In genomic region chr9:71765693-71766092, GRCh38 we compare ENCODE assay signal across 9 cellular contexts. TPM values are rescaled to one million over a fixed set of nuclear protein-coding genes. Genes with fewer than 3 reads are reported as not detected.
A peak's percentile ranks its signal among the peaks of the same experiment; 100 is the strongest.
DNase-seq lines count a peak whose midpoint lies in the region; ATAC-seq and TF ChIP-seq lines count a peak whose summit lies in the region.
"Had no signal": no experiment of that assay in that cellular context is flagged by ENCODE, and none has a peak within 500 bp of the region (broad histone marks: within the 10 kb centered on the region; RNA-seq: fewer than 3 reads in every experiment).

No MANE protein-coding gene starts in this region.

- DNase-seq in COLO668 (lab: John Stamatoyannopoulos, UW; ENCODE audit: unreplicated experiment) (peak; percentile 33), RWPE2 (ENCODE audit: low spot score) (no peak), neural progenitor cell (ENCODE audit: low spot score) (no peak), NCI-H187 (lab: John Stamatoyannopoulos, UW) (no peak), mucosa of descending colon (no peak)
- no peak for DNase-seq in effector memory CD4-positive, alpha-beta T cell
- DNase-seq: caudate nucleus had no signal

- H3K79me2 ChIP-seq in neural progenitor cell (ENCODE audit: low read depth), result peaks cover 80% of the 10 kb centered on the region

- peak overlapping the region; percentile 99 for H3K4me3 Mint-ChIP-seq in neural progenitor cell

- H3K27me3 ChIP-seq in RWPE2 (ENCODE audit: insufficient read depth, poor library complexity, severe bottlenecking) (no peaks in the 10 kb centered on the region), neural progenitor cell (peaks cover 11% of the 10 kb centered on the region)
- no peaks in the 10 kb centered on the region for H3K27me3 ChIP-seq in effector memory CD4-positive, alpha-beta T cell (replicated peaks; ENCODE audit: control insufficient read depth, insufficient read depth, low read length, poor library complexity, severe bottlenecking)

- H3K4me2 ChIP-seq in neural progenitor cell, result peak overlapping the region; percentile 96

- peaks cover 56% of the 10 kb centered on the region for H3F3A ChIP-seq in neural progenitor cell (ENCODE audit: low read depth)

- peaks cover 60% of the 10 kb centered on the region for H3K4me1 Mint-ChIP-seq in neural progenitor cell

- H3K27ac ChIP-seq in RWPE2 (ENCODE audit: poor library complexity, severe bottlenecking) (peak overlapping the region; percentile 84), neural progenitor cell (no peak overlapping the region)
- peak overlapping the region; percentile 15 for H3K27ac ChIP-seq in effector memory CD4-positive, alpha-beta T cell (ENCODE audit: insufficient read depth, low read length, poor library complexity, severe bottlenecking)

- H3K27ac Mint-ChIP-seq in neural progenitor cell, result peak overlapping the region; percentile 46

- intact Hi-C loops in mucosa of descending colon (cut with DNase I, micrococcal nuclease), result loop anchor here in 1 of 2 donors (5.0 to 10.0 kb wide), 2 partner anchors 38 to 161 kb away; no protein-coding TSS in a partner anchor

- H3K36me3 Mint-ChIP-seq in neural progenitor cell, result no peaks in the 10 kb centered on the region

- H3K9ac ChIP-seq in neural progenitor cell, result no peak overlapping the region

- H3K36me3 ChIP-seq in RWPE2 (ENCODE audit: low read depth), result no peaks in the 10 kb centered on the region; the same call in 1 of the 2 replicates
- H3K36me3 ChIP-seq in effector memory CD4-positive, alpha-beta T cell (ENCODE audit: control insufficient read depth, insufficient read depth, low read length), result no peaks in the 10 kb centered on the region
- no peaks in the 10 kb centered on the region for H3K36me3 ChIP-seq in neural progenitor cell
- H3K36me3 ChIP-seq in mucosa of descending colon (ENCODE audit: low read depth), result no peaks in the 10 kb centered on the region

- H3K4me3 ChIP-seq in RWPE2 (ENCODE audit: severe bottlenecking), result no peak overlapping the region
- peak overlapping the region; percentile 31 for H3K4me3 ChIP-seq in effector memory CD4-positive, alpha-beta T cell (ENCODE audit: insufficient read depth, low read depth, low read length, poor library complexity, severe bottlenecking)
- H3K4me3 ChIP-seq in neural progenitor cell, result peak overlapping the region; percentile 92
- H3K4me3 ChIP-seq in mucosa of descending colon, result no peak overlapping the region

- H3K9me3 Mint-ChIP-seq in neural progenitor cell, result no peaks in the 10 kb centered on the region

- ATAC-seq in RWPE2 (ENCODE audit: low read depth) (0 out of 3 replicates have a peak, but pooled peaks have one; percentile 3), mucosa of descending colon (no peak), GM18907 (IDR thresholded peaks at IDR 0.05; ENCODE audit: unreplicated experiment) (no peak), HG02642 (IDR thresholded peaks at IDR 0.05; ENCODE audit: poor library complexity, unreplicated experiment) (no peak)

- TF ChIP-seq CTCF in RWPE2 (IDR thresholded peaks at IDR 0.05; ENCODE audit: poor library complexity, severe bottlenecking), result no peak
- TF ChIP-seq CTCF in neural progenitor cell (IDR thresholded peaks at IDR 0.05), result no peak
- TF ChIP-seq CTCF in mucosa of descending colon (IDR thresholded peaks at IDR 0.05), result no peak

- H3K4me1 ChIP-seq in RWPE2 (ENCODE audit: insufficient read depth, poor library complexity, severe bottlenecking) (peaks cover 57% of the 10 kb centered on the region), neural progenitor cell (peaks cover 52% of the 10 kb centered on the region), mucosa of descending colon (ENCODE audit: low read depth) (peaks cover 58% of the 10 kb centered on the region)
- H3K4me1 ChIP-seq in effector memory CD4-positive, alpha-beta T cell (ENCODE audit: control insufficient read depth, insufficient read depth, low read length, poor library complexity, severe bottlenecking), result peaks cover 39% of the 10 kb centered on the region

- peaks cover 7% of the 10 kb centered on the region for H3K27me3 Mint-ChIP-seq in neural progenitor cell (ENCODE audit: insufficient read depth, low read depth)

- H4K20me1 ChIP-seq in neural progenitor cell (ENCODE audit: low read depth), result peaks cover 72% of the 10 kb centered on the region

- H2AFZ ChIP-seq in neural progenitor cell (replicated peaks), result no peak overlapping the region

- H3K9me3 ChIP-seq in RWPE2 (ENCODE audit: severe bottlenecking) (no peaks in the 10 kb centered on the region), neural progenitor cell (ENCODE audit: low read depth) (no peaks in the 10 kb centered on the region), mucosa of descending colon (no peaks in the 10 kb centered on the region)
- no peaks in the 10 kb centered on the region for H3K9me3 ChIP-seq in effector memory CD4-positive, alpha-beta T cell (ENCODE audit: control insufficient read depth, low read length)

RNA-seq across cellular contexts. Expression of gene CEMIP2, which starts 2.6 kb away (rescaled TPM):
- total RNA-seq in neural progenitor cell (ENCODE audit: low replicate concordance), result 185 and 218 TPM in 2 replicates
- 100 to 1,000 TPM in 1 of 3 donors, 10 to 100 TPM in 2; 63.6 to 124 (median 99.3) TPM for total RNA-seq in mucosa of descending colon

Comparison
In these comparisons a context has a peak if more than half of its experiments do, and no peak if none do; other contexts are left out.
1. H3K4me3 ChIP-seq: peak in effector memory CD4-positive, alpha-beta T cell (single experiment) and neural progenitor cell (single experiment); none in RWPE2 (single experiment) and mucosa of descending colon (single experiment).